1 cellular context compared by ENCODE assay signal in genomic region chr6:129849456-129849855, GRCh38.
A peak's percentile ranks its signal among the peaks of the same experiment; 100 is the strongest.
TF ChIP-seq lines count a peak whose summit lies in the region.

No MANE protein-coding gene starts in this region.

TF ChIP-seq in K562, 482 proteins besides CTCF, POLR2A, EP300 and RAD21 (continued from another document and continues in another):
- TF ChIP-seq ZHX1 (conservative IDR thresholded peaks at IDR 0.05; ENCODE audit: low read length), result no peak
- no peak for TF ChIP-seq ZNF668 (CRISPR knock-in tag; IDR thresholded peaks at IDR 0.05)
- no peak for TF ChIP-seq FOXJ3 (CRISPR knock-in tag; IDR thresholded peaks at IDR 0.05)
- no peak for TF ChIP-seq NKRF (IDR thresholded peaks at IDR 0.05; ENCODE audit: borderline replicate concordance)
- TF ChIP-seq ZNF23 (CRISPR knock-in tag; IDR thresholded peaks at IDR 0.05), result no peak
- TF ChIP-seq MXD1 (CRISPR knock-in tag; IDR thresholded peaks at IDR 0.05; ENCODE audit: borderline replicate concordance, poor library complexity, severe bottlenecking), result no peak
- TF ChIP-seq ZBTB7A (IDR thresholded peaks at IDR 0.05; ENCODE audit: borderline replicate concordance, control insufficient read depth, low read depth, low read length), result no peak
- no peak for TF ChIP-seq GABPB1 (CRISPR knock-in tag; IDR thresholded peaks at IDR 0.05)
- TF ChIP-seq HMBOX1 (IDR thresholded peaks at IDR 0.05), result no peak
- no peak for TF ChIP-seq BCL6 (CRISPR knock-in tag; IDR thresholded peaks at IDR 0.05)
- TF ChIP-seq ZNF445 (CRISPR knock-in tag; IDR thresholded peaks at IDR 0.05; ENCODE audit: low read depth), result no peak
- no peak for TF ChIP-seq ERF (CRISPR knock-in tag; IDR thresholded peaks at IDR 0.05)
- TF ChIP-seq PATZ1 (CRISPR knock-in tag; IDR thresholded peaks at IDR 0.05; ENCODE audit: borderline replicate concordance), result no peak
- no peak for TF ChIP-seq SMARCE1 (IDR thresholded peaks at IDR 0.05)
- no peak for TF ChIP-seq MYC (IDR thresholded peaks at IDR 0.05; ENCODE audit: low read depth, low read length)
- TF ChIP-seq MYC (CRISPR knock-in tag; IDR thresholded peaks at IDR 0.05; ENCODE audit: borderline replicate concordance, low read depth), result no peak
- no peak for TF ChIP-seq ZNF57 (CRISPR knock-in tag; IDR thresholded peaks at IDR 0.05)
- TF ChIP-seq JUND (IDR thresholded peaks at IDR 0.05; ENCODE audit: borderline replicate concordance, low read depth, low read length), result peak; percentile 36; the same call in 1 of the 2 replicates
- no peak; the same call in 2 of the 3 replicates for TF ChIP-seq JUND (tag; IDR thresholded peaks at IDR 0.05; ENCODE audit: borderline replicate concordance, low read depth, low read length)
- TF ChIP-seq RNF219 (CRISPR knock-in tag; IDR thresholded peaks at IDR 0.05), result no peak
- TF ChIP-seq ZBTB5 (IDR thresholded peaks at IDR 0.05), result no peak
- TF ChIP-seq PHTF2 (CRISPR knock-in tag; IDR thresholded peaks at IDR 0.05), result no peak
- TF ChIP-seq FOXA1 (IDR thresholded peaks at IDR 0.05; ENCODE audit: borderline replicate concordance), result no peak
- no peak for TF ChIP-seq EHMT2 (IDR thresholded peaks at IDR 0.05)
- no peak for TF ChIP-seq MCM3 (IDR thresholded peaks at IDR 0.05)
- TF ChIP-seq E2F6 (IDR thresholded peaks at IDR 0.05; ENCODE audit: borderline replicate concordance in 1 of 2, extremely low read depth in 1 of 2, insufficient read depth in 1 of 2, insufficient read length in 1 of 2, low read depth in 1 of 2, low read length in 1 of 2, poor library complexity in 1 of 2, severe bottlenecking in 1 of 2), result no peak
- no peak for TF ChIP-seq LEF1 (IDR thresholded peaks at IDR 0.05)
- TF ChIP-seq LARP7 (IDR thresholded peaks at IDR 0.05), result no peak
- TF ChIP-seq TFAP4 (CRISPR knock-in tag; IDR thresholded peaks at IDR 0.05; ENCODE audit: borderline replicate concordance), result peak; percentile 28; the same call in 1 of the 2 replicates
- no peak for TF ChIP-seq CUX1 (CRISPR knock-in tag; IDR thresholded peaks at IDR 0.05)
- TF ChIP-seq RCOR1 (IDR thresholded peaks at IDR 0.05; ENCODE audit: borderline replicate concordance in 1 of 2, low read depth in 2 of 2, low read length in 2 of 2), result no peak
- no peak for TF ChIP-seq ZNF507 (tag; conservative IDR thresholded peaks at IDR 0.05)
- TF ChIP-seq ZBTB8A (IDR thresholded peaks at IDR 0.05; ENCODE audit: partially characterized antibody), result no peak
- no peak for TF ChIP-seq GMEB1 (CRISPR knock-in tag; IDR thresholded peaks at IDR 0.05)
